ENCODE assay signal across 10 cellular contexts in the genomic region with DNA sequence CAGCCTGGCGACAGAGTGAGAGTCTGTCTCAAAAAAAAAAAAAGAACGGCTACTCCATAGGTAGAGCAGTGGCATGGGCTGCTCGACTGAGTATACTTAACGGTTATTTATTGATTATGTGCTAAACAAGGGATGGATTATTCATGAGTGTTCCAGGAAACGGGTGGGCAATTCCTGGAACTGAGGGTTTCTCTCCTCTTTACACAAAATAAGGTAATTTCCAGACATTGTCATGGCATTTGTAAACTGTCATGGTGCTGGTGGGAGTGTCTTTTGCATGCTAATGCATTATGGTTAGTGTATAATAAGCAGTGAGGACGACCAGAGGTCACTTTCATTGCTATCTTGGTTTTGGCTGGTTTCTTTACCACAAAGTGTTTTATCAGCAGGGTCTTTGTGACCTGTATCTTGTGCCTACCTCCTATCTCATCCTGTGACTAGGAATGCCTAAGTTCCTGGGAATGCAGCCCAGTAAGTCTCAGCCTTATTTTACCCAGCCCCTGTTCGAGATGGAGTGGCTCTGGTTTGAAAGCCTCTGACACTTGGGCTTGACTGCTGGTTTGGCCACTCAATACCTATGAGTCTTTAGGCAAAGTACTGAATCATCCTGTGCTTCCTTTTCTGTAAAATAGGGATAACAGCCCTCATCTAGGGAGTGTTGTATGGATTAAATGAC. TPM values are rescaled to one million over a fixed set of nuclear protein-coding genes. Genes with fewer than 3 reads are reported as not detected.
A peak's percentile ranks its signal among the peaks of the same experiment; 100 is the strongest.
DNase-seq lines count a peak whose midpoint lies in the region; ATAC-seq, FAIRE-seq and TF ChIP-seq lines count a peak whose summit lies in the region.
"Had no signal": no experiment of that assay in that cellular context is flagged by ENCODE, and none has a peak within 500 bp of the region (broad histone marks: within the 10 kb centered on the region; RNA-seq: fewer than 3 reads in every experiment).

No MANE protein-coding gene starts in this region.

- peak overlapping the region; percentile 83 for H3K4me3 Mint-ChIP-seq in activated CD4-positive, alpha-beta memory T cell treated with anti-CD3 and anti-CD28 coated beads for 36 hours

- H3K27me3 Mint-ChIP-seq in activated CD4-positive, alpha-beta memory T cell treated with anti-CD3 and anti-CD28 coated beads for 36 hours, result no peaks in the 10 kb centered on the region

- H3K9me3 ChIP-seq in HUES48 (ENCODE audit: control insufficient read depth, insufficient read depth, low read length) (no peaks in the 10 kb centered on the region), esophagus muscularis mucosa (no peaks in the 10 kb centered on the region), pancreas (no peaks in the 10 kb centered on the region)

- WGBS in esophagus muscularis mucosa, result 62% methylated on average over 7 of the region's 7 CpGs
- WGBS in pancreas, 2 donors, result 46 to 51% methylated on average over 7 of the region's 7 CpGs

- H3K27ac ChIP-seq in HUES48 (ENCODE audit: low read depth, low read length), result peak overlapping the region; percentile 29
- peak overlapping the region; percentile 91 to 98 (median 94) for H3K27ac ChIP-seq in esophagus muscularis mucosa (replicated peaks in 1 of 4)
- H3K27ac ChIP-seq in pancreas, result peak overlapping the region in 2 of 4 donors; percentile 5 to 96

- peaks cover 44% of the 10 kb centered on the region for H3K36me3 Mint-ChIP-seq in activated CD4-positive, alpha-beta memory T cell treated with anti-CD3 and anti-CD28 coated beads for 36 hours

- ATAC-seq in pancreas, result no peak
- ATAC-seq: PC-3 had no signal

- H3K27ac Mint-ChIP-seq in activated CD4-positive, alpha-beta memory T cell treated with anti-CD3 and anti-CD28 coated beads for 36 hours, result peak overlapping the region; percentile 94

- peaks cover 7% of the 10 kb centered on the region for H3K9me3 Mint-ChIP-seq in activated CD4-positive, alpha-beta memory T cell treated with anti-CD3 and anti-CD28 coated beads for 36 hours

- peak; percentile 68 for DNase-seq in activated CD4-positive, alpha-beta memory T cell treated with anti-CD3 and anti-CD28 coated beads for 36 hours
- no peak for DNase-seq in esophagus muscularis mucosa (ENCODE audit: extremely low spot score)
- peak; percentile 36 to 67 for DNase-seq in stimulated activated CD4-positive, alpha-beta T cell treated with anti-CD3 and anti-CD28 coated beads, Interleukin-4, amount 100 ng/mL, for 4 hours
- no peak for DNase-seq in HPDE6-E6E7 (ENCODE audit: extremely low spot score)
- no peak for DNase-seq in OCI-M2 (lab: John Stamatoyannopoulos, UW; ENCODE audit: unreplicated experiment)
- no peak for DNase-seq in GM19238 (ENCODE audit: insufficient read length, low spot score)
- no peak for DNase-seq in pancreas
- DNase-seq: PC-3 had no signal

- no peak for FAIRE-seq in pancreas (lab: Jason Lieb, UNC)
- FAIRE-seq: GM19239 had no signal

- H3K4me3 ChIP-seq in HUES48 (ENCODE audit: low read depth, low read length) (no peak overlapping the region), esophagus muscularis mucosa (peak overlapping the region; percentile 9 to 70 (median 65)), pancreas (peak overlapping the region in 1 of 4 donors; percentile 70)

- H3K36me3 ChIP-seq in HUES48 (ENCODE audit: control insufficient read depth, insufficient read depth, low read length) (no peaks in the 10 kb centered on the region), esophagus muscularis mucosa (peaks cover 0 to 6% (median 1%) of the 10 kb centered on the region in 4 donors), pancreas (peaks cover 0 to 3% (median 0%) of the 10 kb centered on the region in 3 donors)

- CTCF ChIA-PET in activated CD4-positive, alpha-beta memory T cell treated with anti-CD3 and anti-CD28 coated beads for 36 hours (lab: Charles Lee), result interaction anchor here (0.7 to 1.4 kb wide), 4 partner anchors 16 to 214 kb away, joined by 3 to 4 read pairs (median 3); no protein-coding TSS in a partner anchor

- TF ChIP-seq EP300 in esophagus muscularis mucosa (IDR thresholded peaks at IDR 0.05), result no peak

- no peak overlapping the region for H3K9ac ChIP-seq in HUES48 (ENCODE audit: low read depth, low read length)

- intact Hi-C loops in activated CD4-positive, alpha-beta memory T cell treated with anti-CD3 and anti-CD28 coated beads for 36 hours (cut with micrococcal nuclease), result loop anchor here (1.0 to 5.0 kb wide), 2 partner anchors 111 to 300 kb away; a partner anchor contains a TSS
- intact Hi-C loops in esophagus muscularis mucosa (cut with DNase I), result no loop called here
- intact Hi-C loops in pancreas (cut with DNase I), result no loop called here

- peaks cover 66% of the 10 kb centered on the region for H3K4me1 Mint-ChIP-seq in activated CD4-positive, alpha-beta memory T cell treated with anti-CD3 and anti-CD28 coated beads for 36 hours (ENCODE audit: low read depth)

- TF ChIP-seq CTCF in esophagus muscularis mucosa (IDR thresholded peaks at IDR 0.05) (no peak), pancreas (IDR thresholded peaks at IDR 0.05) (no peak)

- POLR2A ChIA-PET in activated CD4-positive, alpha-beta memory T cell treated with anti-CD3 and anti-CD28 coated beads for 36 hours (lab: Charles Lee), result interaction anchor here (3.7 to 6.2 kb wide), 3 partner anchors 55 to 147 kb away, joined by 23 to 116 read pairs (median 25); a partner anchor contains a TSS

- peaks cover 34% of the 10 kb centered on the region for H3K4me1 ChIP-seq in HUES48 (ENCODE audit: control insufficient read depth, insufficient read depth, low read length)
- peaks cover 59 to 97% (median 88%) of the 10 kb centered on the region in 4 donors for H3K4me1 ChIP-seq in esophagus muscularis mucosa
- peaks cover 5 to 24% (median 5%) of the 10 kb centered on the region in 3 donors for H3K4me1 ChIP-seq in pancreas

- H3K27me3 ChIP-seq in HUES48 (ENCODE audit: control insufficient read depth, insufficient read depth, low read length), result no peaks in the 10 kb centered on the region
- H3K27me3 ChIP-seq in esophagus muscularis mucosa, result no peaks in the 10 kb centered on the region
- no peaks in the 10 kb centered on the region for H3K27me3 ChIP-seq in pancreas

- no peak for TF ChIP-seq POLR2A in esophagus muscularis mucosa (IDR thresholded peaks at IDR 0.05; ENCODE audit: low read depth)

RNA-seq across cellular contexts. Expression of a gene that starts 3.2 kb away (rescaled TPM):
- total RNA-seq in activated CD4-positive, alpha-beta memory T cell treated with anti-CD3 and anti-CD28 coated beads for 36 hours, result 10 to 100 TPM; 54.3 to 58.1 TPM
- total RNA-seq in esophagus muscularis mucosa, result 10 to 100 TPM; 47.2 to 88.2 (median 66.5) TPM
- 10 to 100 TPM; 11.9 to 43.4 (median 21.4) TPM for total RNA-seq in pancreas
- polyA plus RNA-seq in pancreas, result 10 to 100 TPM; 24.9 to 31.9 TPM

RNA-seq across cellular contexts. Expression of a gene that starts 56.6 kb away (rescaled TPM):
- 10 to 100 TPM; 18.8 to 19.3 TPM for total RNA-seq in activated CD4-positive, alpha-beta memory T cell treated with anti-CD3 and anti-CD28 coated beads for 36 hours
- 10 to 100 TPM; 30.8 to 40.6 (median 35.0) TPM for total RNA-seq in esophagus muscularis mucosa
- total RNA-seq in pancreas, result 1 to 10 TPM; 2.5 to 3.5 (median 3.2) TPM
- polyA plus RNA-seq in pancreas, result 1 to 10 TPM in 1 of 2 donors, under 1 TPM in 1; 0.95 to 1.1 TPM

Comparison
In these comparisons a context has a peak if more than half of its experiments do, and no peak if none do; other contexts are left out.
1. DNase-seq: peak in activated CD4-positive, alpha-beta memory T cell treated with anti-CD3 and anti-CD28 coated beads for 36 hours (single experiment) and stimulated activated CD4-positive, alpha-beta T cell treated with anti-CD3 and anti-CD28 coated beads, Interleukin-4, amount 100 ng/mL, for 4 hours (2 of 2); none in esophagus muscularis mucosa (single experiment), HPDE6-E6E7 (single experiment), OCI-M2 (single experiment), GM19238 (single experiment) and pancreas (0 of 6).
2. RNA of a gene that starts 56.6 kb away (total RNA-seq): 30.8 to 40.6 TPM in esophagus muscularis mucosa and 18.8 to 19.3 TPM in activated CD4-positive, alpha-beta memory T cell treated with anti-CD3 and anti-CD28 coated beads for 36 hours; 2.5 to 3.5 TPM in pancreas; every median in the first group is over 4 times any median in the second.